Comparison of ENCODE assay signal across 8 cellular contexts in genomic region chr4:1193206-1194027, GRCh38. TPM values are rescaled to one million over a fixed set of nuclear protein-coding genes. Genes with fewer than 3 reads are reported as not detected.
DNase-seq lines count a peak whose midpoint lies in the region; ATAC-seq and TF ChIP-seq lines count a peak whose summit lies in the region.
"Had no signal": no experiment of that assay in that cellular context is flagged by ENCODE, and none has a peak within 500 bp of the region (broad histone marks: within the 10 kb centered on the region; RNA-seq: fewer than 3 reads in every experiment).

No MANE protein-coding gene starts in this region.

- peak overlapping the region in 1 of 2 donors; percentile 46 for H3K9ac ChIP-seq in duodenal mucosa (ENCODE audit: low read depth in 1 of 2, low read length in 2 of 2)
- peak overlapping the region; percentile 31 for H3K9ac ChIP-seq in mucosa of stomach (ENCODE audit: low read length)

- H3K27me3 ChIP-seq in MG63 (no peaks in the 10 kb centered on the region), duodenal mucosa (ENCODE audit: control insufficient read depth in 1 of 2, insufficient read depth in 2 of 2, low read length in 2 of 2) (no peaks in the 10 kb centered on the region), mucosa of stomach (ENCODE audit: control insufficient read depth, insufficient read depth, low read length) (no peaks in the 10 kb centered on the region), testis (no peaks in the 10 kb centered on the region)

- no peak for ATAC-seq in HG03460 (IDR thresholded peaks at IDR 0.05; ENCODE audit: unreplicated experiment)

- H3K4me1 ChIP-seq in duodenal mucosa (ENCODE audit: control insufficient read depth in 1 of 2, insufficient read depth in 2 of 2, low read length in 2 of 2) (peaks cover 19 to 24% of the 10 kb centered on the region in 2 donors), mucosa of stomach (ENCODE audit: control insufficient read depth, insufficient read depth, low read length) (peaks cover 22% of the 10 kb centered on the region), testis (peaks cover 27% of the 10 kb centered on the region)

- peaks cover 18% of the 10 kb centered on the region for H3K36me3 ChIP-seq in MG63
- peaks cover 0 to 6% of the 10 kb centered on the region in 2 donors for H3K36me3 ChIP-seq in duodenal mucosa (ENCODE audit: control insufficient read depth in 1 of 2, insufficient read depth in 2 of 2, low read length in 2 of 2)
- H3K36me3 ChIP-seq in mucosa of stomach (ENCODE audit: control insufficient read depth, insufficient read depth, low read length), result no peaks in the 10 kb centered on the region
- no peaks in the 10 kb centered on the region for H3K36me3 ChIP-seq in testis (ENCODE audit: low read depth, missing control alignments)

- H3K27ac ChIP-seq in duodenal mucosa (ENCODE audit: low read depth, low read length) (peak overlapping the region; percentile 75), testis (peak overlapping the region in 1 of 2 donors; percentile 41)

- 52 to 53% methylated on average over 7 to 26 of the region's 28 CpGs for WGBS in testis, 2 donors

- intact Hi-C loops in testis (cut with DNase I; ENCODE audit: low total_unique reads), result no loop called here

- no peak for DNase-seq in MG63
- peak; percentile 6 for DNase-seq in testis
- no peak for DNase-seq in NCI-H187 treated with DMSO at 0.1 percent for 48 hours (lab: John Stamatoyannopoulos, UW)
- DNase-seq in ureter (ENCODE audit: low spot score), result no peak
- DNase-seq: activated CD4-positive, alpha-beta T cell treated with anti-CD3 and anti-CD28 coated beads for 4 hours had no signal

- peak overlapping the region; percentile 61 for H3K4me3 ChIP-seq in MG63
- H3K4me3 ChIP-seq in duodenal mucosa (ENCODE audit: low read depth in 1 of 2, low read length in 2 of 2), result no peak overlapping the region
- no peak overlapping the region for H3K4me3 ChIP-seq in mucosa of stomach (ENCODE audit: low read length)
- no peak overlapping the region for H3K4me3 ChIP-seq in testis

- TF ChIP-seq POLR2A in testis (IDR thresholded peaks at IDR 0.05), result no peak

- H3K9me3 ChIP-seq in MG63, result no peaks in the 10 kb centered on the region
- no peaks in the 10 kb centered on the region for H3K9me3 ChIP-seq in duodenal mucosa (ENCODE audit: control insufficient read depth in 1 of 2, low read length in 2 of 2)
- H3K9me3 ChIP-seq in mucosa of stomach (ENCODE audit: control insufficient read depth, low read length), result no peaks in the 10 kb centered on the region
- no peaks in the 10 kb centered on the region for H3K9me3 ChIP-seq in testis

- no peak for TF ChIP-seq CTCF in testis (IDR thresholded peaks at IDR 0.05)

RNA-seq across cellular contexts. Expression of gene SPON2, which starts 21.0 kb away (rescaled TPM):
- 26.0 and 43.1 TPM in 2 replicates for total RNA-seq in MG63 (2014; rRNA removed; shearing (Covaris generic); ENCODE audit: low replicate concordance)
- total RNA-seq in testis (1 to 10 TPM; 5.6 to 7.1 TPM), ureter (36.6 TPM)
- polyA plus RNA-seq in testis (ENCODE audit: insufficient read depth, low read depth, low replicate concordance), result 21.4 TPM

RNA-seq across cellular contexts. Expression of gene CTBP1, which starts 55.5 kb away (rescaled TPM):
- total RNA-seq in MG63 (2014; rRNA removed; shearing (Covaris generic); ENCODE audit: low replicate concordance), result 114 and 178 TPM in 2 replicates
- 100 to 1,000 TPM; 240 to 245 TPM for total RNA-seq in testis
- 72.6 TPM for polyA plus RNA-seq in testis (ENCODE audit: insufficient read depth, low read depth, low replicate concordance)
- 171 TPM for total RNA-seq in ureter
